2 cellular contexts compared by ENCODE assay signal in genomic region chr20:24581443-24582170, GRCh38.
TF ChIP-seq lines count a peak whose summit lies in the region.

No MANE protein-coding gene starts in this region.

TF ChIP-seq in HepG2, 621 proteins besides CTCF, POLR2A, EP300 and RAD21:
- TF ChIP-seq ZBTB1 (CRISPR knock-in tag; IDR thresholded peaks at IDR 0.05; ENCODE audit: borderline replicate concordance) (no peak), ZNF263 (CRISPR knock-in tag; IDR thresholded peaks at IDR 0.05) (peak; percentile 77; the same call in 1 of the 2 replicates)

TF ChIP-seq in H1, 55 proteins besides CTCF, POLR2A, EP300 and RAD21:
- TF ChIP-seq RBBP5 (IDR thresholded peaks at IDR 0.05; ENCODE audit: borderline replicate concordance, low read depth, low read length) (no peak), CHD7 (IDR thresholded peaks at IDR 0.05; ENCODE audit: insufficient replicate concordance, low read length) (no peak), SAP30 (IDR thresholded peaks at IDR 0.05; ENCODE audit: insufficient read depth, insufficient replicate concordance, low read length) (no peak), RFX5 (IDR thresholded peaks at IDR 0.05; ENCODE audit: borderline replicate concordance, low read depth, low read length) (no peak), SIN3A (conservative IDR thresholded peaks at IDR 0.05 in 1 of 2, IDR thresholded peaks at IDR 0.05 in 1 of 2; ENCODE audit: low read depth in 1 of 2, low read length in 2 of 2) (no peak), SIX5 (IDR thresholded peaks at IDR 0.05; ENCODE audit: low read depth, low read length) (no peak), GTF2F1 (IDR thresholded peaks at IDR 0.05; ENCODE audit: borderline replicate concordance, low read depth, low read length) (no peak), SP1 (IDR thresholded peaks at IDR 0.05; ENCODE audit: low read depth, low read length) (no peak), SUZ12 (IDR thresholded peaks at IDR 0.05; ENCODE audit: low read length) (no peak), BRCA1 (IDR thresholded peaks at IDR 0.05; ENCODE audit: low read depth, low read length) (no peak), YY1 (IDR thresholded peaks at IDR 0.05; ENCODE audit: low read depth, low read length) (no peak), JUND (IDR thresholded peaks at IDR 0.05; ENCODE audit: low read length) (no peak), CHD1 (IDR thresholded peaks at IDR 0.05; ENCODE audit: low read depth, low read length) (no peak), SP4 (IDR thresholded peaks at IDR 0.05; ENCODE audit: low read length) (no peak), NANOG (IDR thresholded peaks at IDR 0.05; ENCODE audit: insufficient read depth, low read depth, low read length, poor library complexity, severe bottlenecking) (no peak)
- TF ChIP-seq, protein P1, sequence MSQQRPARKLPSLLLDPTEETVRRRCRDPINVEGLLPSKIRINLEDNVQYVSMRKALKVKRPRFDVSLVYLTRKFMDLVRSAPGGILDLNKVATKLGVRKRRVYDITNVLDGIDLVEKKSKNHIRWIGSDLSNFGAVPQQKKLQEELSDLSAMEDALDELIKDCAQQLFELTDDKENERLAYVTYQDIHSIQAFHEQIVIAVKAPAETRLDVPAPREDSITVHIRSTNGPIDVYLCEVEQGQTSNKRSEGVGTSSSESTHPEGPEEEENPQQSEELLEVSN (IDR thresholded peaks at IDR 0.05): no peak
